ENCODE assay signal across 1 cellular context in genomic region chr3:23915537-23916108, GRCh38.
TF ChIP-seq lines count a peak whose summit lies in the region.

No MANE protein-coding gene starts in this region.

TF ChIP-seq in HepG2, 621 proteins besides CTCF, POLR2A, EP300 and RAD21 (continued from another document):
- TF ChIP-seq EEA1 (CRISPR knock-in tag; IDR thresholded peaks at IDR 0.05; ENCODE audit: borderline replicate concordance) (no peak), ZNF747 (CRISPR knock-in tag; IDR thresholded peaks at IDR 0.05; ENCODE audit: borderline replicate concordance) (no peak)
TF ChIP-seq in HepG2: peak in this region for 13.
